ENCODE assay signal across 25 cellular contexts in the genomic region with DNA sequence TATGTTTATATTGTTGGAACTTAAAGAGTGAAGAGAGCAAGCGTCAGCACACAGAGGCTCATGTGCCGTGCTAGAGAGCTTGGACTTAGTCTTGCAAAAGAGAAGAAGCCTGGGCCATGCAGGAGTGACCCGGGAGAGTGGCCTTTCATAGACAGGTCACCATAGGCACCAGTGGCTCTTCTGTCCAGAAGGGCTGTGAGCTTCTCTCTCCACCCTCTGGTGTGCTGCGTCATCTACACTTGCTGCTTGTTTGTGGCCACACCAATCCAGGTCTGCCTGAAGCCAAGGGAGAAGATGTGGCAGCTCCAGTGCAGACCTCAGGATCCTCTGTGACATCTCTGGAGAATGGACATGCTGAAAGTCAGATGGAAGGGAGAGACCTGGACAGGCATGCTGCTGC.
A peak's percentile ranks its signal among the peaks of the same experiment; 100 is the strongest.
DNase-seq lines count a peak whose midpoint lies in the region; ATAC-seq, FAIRE-seq and TF ChIP-seq lines count a peak whose summit lies in the region.
"Had no signal": no experiment of that assay in that cellular context is flagged by ENCODE, and none has a peak within 500 bp of the region (broad histone marks: within the 10 kb centered on the region; RNA-seq: fewer than 3 reads in every experiment).

No MANE protein-coding gene starts in this region.

- H3K4me1 Mint-ChIP-seq in Caco-2 (ENCODE audit: low read depth, unreplicated experiment): peaks cover 40% of the 10 kb centered on the region
- H3K4me1 Mint-ChIP-seq: CD8-positive, alpha-beta memory T cell had no signal

- H3K27me3 ChIP-seq in Caco-2 (replicated peaks; ENCODE audit: control insufficient read depth, insufficient read depth, low read length) (no peaks in the 10 kb centered on the region), right atrium auricular region (no peaks in the 10 kb centered on the region), sigmoid colon (peaks cover 0 to 14% (median 2%) of the 10 kb centered on the region in 3 donors), colonic mucosa (no peaks in the 10 kb centered on the region)

- no peaks in the 10 kb centered on the region for H3K27me3 Mint-ChIP-seq in Caco-2 (ENCODE audit: insufficient read depth, unreplicated experiment)

- H3K9me3 Mint-ChIP-seq in Caco-2 (ENCODE audit: unreplicated experiment): peaks cover 7% of the 10 kb centered on the region
- H3K9me3 Mint-ChIP-seq: HFFc6 had no signal

- no peak overlapping the region for H3K4me3 ChIP-seq in Caco-2 (ENCODE audit: low read depth, low read length)
- H3K4me3 ChIP-seq in coronary artery: no peak overlapping the region
- H3K4me3 ChIP-seq in right atrium auricular region: no peak overlapping the region
- H3K4me3 ChIP-seq in sigmoid colon: no peak overlapping the region
- no peak overlapping the region for H3K4me3 ChIP-seq in colonic mucosa
- H3K4me3 ChIP-seq: A549, HAP-1, PC-9 had no signal

- TF ChIP-seq POLR2A in sigmoid colon (IDR thresholded peaks at IDR 0.05): no peak

- H3K27ac Mint-ChIP-seq in Caco-2 (ENCODE audit: unreplicated experiment): peak overlapping the region; percentile 7
- H3K27ac Mint-ChIP-seq: CD8-positive, alpha-beta memory T cell; HFFc6 had no signal

- BruUV-seq in Caco-2 (replicated peaks; lab: Mats Ljungman, UMichigan): no TSS peak

- CTCF ChIA-PET in Caco-2 (lab: Charles Lee): no interaction called here

- no peaks in the 10 kb centered on the region for H3K36me3 Mint-ChIP-seq in Caco-2 (ENCODE audit: insufficient read depth, unreplicated experiment)
- H3K36me3 Mint-ChIP-seq: CD8-positive, alpha-beta memory T cell had no signal

- no peaks in the 10 kb centered on the region for H3K9me3 ChIP-seq in Caco-2
- no peaks in the 10 kb centered on the region for H3K9me3 ChIP-seq in right atrium auricular region
- H3K9me3 ChIP-seq in sigmoid colon: no peaks in the 10 kb centered on the region
- H3K9me3 ChIP-seq in colonic mucosa: no peaks in the 10 kb centered on the region
- H3K9me3 ChIP-seq: A549, HAP-1 had no signal

- no peak overlapping the region for H3K9ac ChIP-seq in colonic mucosa (ENCODE audit: low read depth in 2 of 2, low read length in 2 of 2)
- H3K9ac ChIP-seq: KMS-11 had no signal

- FAIRE-seq in frontal cortex (lab: Jason Lieb, UNC): no peak
- FAIRE-seq: A549, GM12891 had no signal

- TF ChIP-seq EP300 in sigmoid colon (IDR thresholded peaks at IDR 0.05): no peak

- 85% methylated on average over 4 of the region's 4 CpGs for WGBS in sigmoid colon, 2 donors

- H3K27ac ChIP-seq in coronary artery (no peak overlapping the region), right atrium auricular region (no peak overlapping the region), sigmoid colon (no peak overlapping the region), colonic mucosa (no peak overlapping the region)
- H3K27ac ChIP-seq: A549, C4-2B, KMS-11, PC-9 had no signal

- intact Hi-C loops in Caco-2 (cut with micrococcal nuclease; ENCODE audit: unreplicated experiment) (no loop called here), sigmoid colon (cut with DNase I) (no loop called here), colonic mucosa (cut with DNase I) (no loop called here)

- POLR2A ChIA-PET in Caco-2 (lab: Charles Lee): no interaction called here

- TF ChIP-seq CTCF in Caco-2 (IDR thresholded peaks at IDR 0.05; ENCODE audit: insufficient read depth in 1 of 2, low read depth in 1 of 2, low read length in 1 of 2, severe bottlenecking in 1 of 2, unreplicated experiment in 1 of 2): no peak
- no peak for TF ChIP-seq CTCF in coronary artery (IDR thresholded peaks at IDR 0.05)
- no peak for TF ChIP-seq CTCF in right atrium auricular region (IDR thresholded peaks at IDR 0.05)
- TF ChIP-seq CTCF in sigmoid colon (IDR thresholded peaks at IDR 0.05): no peak
- no peak for TF ChIP-seq CTCF in colonic mucosa (IDR thresholded peaks at IDR 0.05)

- H3K36me3 ChIP-seq in Caco-2 (ENCODE audit: control insufficient read depth, insufficient read depth, low read length) (no peaks in the 10 kb centered on the region), right atrium auricular region (no peaks in the 10 kb centered on the region), sigmoid colon (no peaks in the 10 kb centered on the region), colonic mucosa (no peaks in the 10 kb centered on the region)
- H3K36me3 ChIP-seq: HAP-1 had no signal

- H3K4me1 ChIP-seq in Caco-2: peaks cover 23% of the 10 kb centered on the region
- peaks cover 0 to under 1% of the 10 kb centered on the region in 2 donors for H3K4me1 ChIP-seq in right atrium auricular region
- H3K4me1 ChIP-seq in sigmoid colon: peaks cover 0 to under 1% (median 0%) of the 10 kb centered on the region in 4 donors
- no peaks in the 10 kb centered on the region for H3K4me1 ChIP-seq in colonic mucosa
- H3K4me1 ChIP-seq: A549, HAP-1 had no signal

- H3K4me3 Mint-ChIP-seq in Caco-2 (ENCODE audit: unreplicated experiment): no peak overlapping the region
- H3K4me3 Mint-ChIP-seq: CD8-positive, alpha-beta memory T cell; HFFc6 had no signal

- DNase-seq in Caco-2 (peak in 1 of 2 experiments; percentile 21), coronary artery (ENCODE audit: low spot score) (peak; percentile 57), right atrium auricular region (ENCODE audit: low spot score) (peak; percentile 36), sigmoid colon (peak; percentile 52), colonic mucosa (no peak), frontal cortex (ENCODE audit: low spot score in 2 of 2) (no peak)
- DNase-seq: AML-193; Calu3; CD8-positive, alpha-beta memory T cell; DMS79 treated with DMSO at 0.1 percent for 48 hours; GF-D8; GOT3; HFFc6; MM.1S; NCI-H2029; NCI-H446 treated with DMSO at 0.1 percent for 48 hours; NCI-H526; PC-9; SHP77 treated with DMSO at 0.1 percent for 48 hours had no signal

- ATAC-seq in HG03175 (IDR thresholded peaks at IDR 0.05; ENCODE audit: unreplicated experiment): no peak
- ATAC-seq: A549 had no signal

Comparison
In these comparisons a context has a peak if more than half of its experiments do, and no peak if none do; other contexts are left out.
1. DNase-seq: peak in coronary artery (single experiment), right atrium auricular region (single experiment) and sigmoid colon (single experiment); none in colonic mucosa (single experiment) and frontal cortex (0 of 2).